Comparison of ENCODE assay signal across 2 cellular contexts in genomic region chr9:96497117-96497399, GRCh38.
TF ChIP-seq lines count a peak whose summit lies in the region.

No MANE protein-coding gene starts in this region.

TF ChIP-seq in HepG2, 621 proteins besides CTCF, POLR2A, EP300 and RAD21:
- TF ChIP-seq NR2F2 (IDR thresholded peaks at IDR 0.05; ENCODE audit: borderline replicate concordance, low read depth) (no peak), BHLHE40 (IDR thresholded peaks at IDR 0.05; ENCODE audit: low read length) (no peak), MZF1 (CRISPR knock-in tag; IDR thresholded peaks at IDR 0.05; ENCODE audit: borderline replicate concordance) (no peak), ZNF512 (CRISPR knock-in tag; IDR thresholded peaks at IDR 0.05) (no peak), AGO2 (optimal IDR thresholded peaks at IDR 0.05; ENCODE audit: low read depth, low read length) (peak; percentile 2), MAFK (conservative IDR thresholded peaks at IDR 0.05 in 1 of 2, IDR thresholded peaks at IDR 0.05 in 1 of 2; ENCODE audit: low read length in 2 of 2) (no peak)

TF ChIP-seq in H1, 55 proteins besides CTCF, POLR2A, EP300 and RAD21:
- no peak for TF ChIP-seq TEAD4 (IDR thresholded peaks at IDR 0.05; ENCODE audit: low read depth, low read length)
- no peak for TF ChIP-seq SIRT6 (IDR thresholded peaks at IDR 0.05; ENCODE audit: low read length)
- TF ChIP-seq SP4 (IDR thresholded peaks at IDR 0.05; ENCODE audit: low read length), result no peak
- TF ChIP-seq ATF2 (IDR thresholded peaks at IDR 0.05; ENCODE audit: low read length), result no peak
- no peak for TF ChIP-seq ZNF274 (IDR thresholded peaks at IDR 0.05; ENCODE audit: borderline replicate concordance, extremely low read depth, low read length)
